8 cellular contexts compared by ENCODE assay signal in genomic region chr13:32164622-32165268, GRCh38.
A peak's percentile ranks its signal among the peaks of the same experiment; 100 is the strongest.
DNase-seq lines count a peak whose midpoint lies in the region; ATAC-seq, FAIRE-seq and TF ChIP-seq lines count a peak whose summit lies in the region.

No MANE protein-coding gene starts in this region.

- H4K20me1 ChIP-seq in HepG2 (ENCODE audit: insufficient read depth, low read length): no peaks in the 10 kb centered on the region

- ATAC-seq in HepG2 (peak; percentile 91), upper lobe of right lung (peak; percentile 91), GM18873 (IDR thresholded peaks at IDR 0.05; ENCODE audit: low FRiP score, unreplicated experiment) (no peak)

- peaks cover 31% of the 10 kb centered on the region for H3K36me3 Mint-ChIP-seq in chondrocyte (ENCODE audit: low read depth)

- H3K9me3 Mint-ChIP-seq in chondrocyte (ENCODE audit: low read depth): no peaks in the 10 kb centered on the region

- intact Hi-C loops in HepG2 (cut with micrococcal nuclease; ENCODE audit: unreplicated experiment): loop anchor here (5.0 kb wide), 1 partner anchor 132 kb away; the partner anchor contains the start of gene FRY
- intact Hi-C loops in upper lobe of right lung (cut with DNase I): no loop called here

- no peak overlapping the region for H3K4me3 Mint-ChIP-seq in chondrocyte (ENCODE audit: unreplicated experiment)

- no peak overlapping the region for H3K4me2 ChIP-seq in HepG2 (ENCODE audit: low read depth, low read length)

- H3K27me3 ChIP-seq in Peyer's patch (no peaks in the 10 kb centered on the region), HepG2 (ENCODE audit: control insufficient read depth in 1 of 2, insufficient read depth in 2 of 2, low read length in 2 of 2) (no peaks in the 10 kb centered on the region), upper lobe of right lung (no peaks in the 10 kb centered on the region)

- BruUV-seq in HepG2 (replicated peaks; lab: Mats Ljungman, UMichigan): no TSS peak

- in situ Hi-C loops in HepG2 (cut with HindIII; ENCODE audit: extremely low pct_ligation_motif_present, low pct_unique_long_range_greater_than_20kb): no loop called here

- no peak overlapping the region for H3K9ac ChIP-seq in HepG2 (ENCODE audit: insufficient read depth, low read depth, low read length)

- TF ChIP-seq CTCF in Peyer's patch (IDR thresholded peaks at IDR 0.05) (peak in 4 of 6 experiments; percentile 43 to 58 (median 47)), chondrocyte (IDR thresholded peaks at IDR 0.05) (peak; percentile 82), HepG2 (CRISPR knock-in tag; IDR thresholded peaks at IDR 0.05) (peak; percentile 75), upper lobe of right lung (IDR thresholded peaks at IDR 0.05) (peak; percentile 57)

- H3K4me1 ChIP-seq in Peyer's patch (no peaks in the 10 kb centered on the region), HepG2 (ENCODE audit: insufficient read depth, low read length) (peaks cover 37% of the 10 kb centered on the region), upper lobe of right lung (no peaks in the 10 kb centered on the region)

- POLR2A ChIA-PET in HepG2 (lab: Yijun Ruan, JAX): interaction anchor here (1.2 to 1.4 kb wide), 2 partner anchors 133 to 151 kb away, joined by 5 to 8 read pairs; partner anchors contain the start of genes BRCA2, FRY and ZAR1L

- H3K27ac ChIP-seq in Peyer's patch (no peak overlapping the region), HepG2 (ENCODE audit: extremely low read length, insufficient read depth, low read length) (no peak overlapping the region), upper lobe of right lung (no peak overlapping the region)

- H2AFZ ChIP-seq in HepG2 (ENCODE audit: low read length): no peak overlapping the region

- no peak for TF ChIP-seq EP300 in HepG2 (IDR thresholded peaks at IDR 0.05; ENCODE audit: low read depth in 2 of 2, low read length in 2 of 2)
- no peak for TF ChIP-seq EP300 in HepG2 (CRISPR knock-in tag; IDR thresholded peaks at IDR 0.05; ENCODE audit: borderline replicate concordance)

- no peak overlapping the region for H3K27ac Mint-ChIP-seq in chondrocyte (ENCODE audit: unreplicated experiment)

- H3K4me1 Mint-ChIP-seq in chondrocyte (ENCODE audit: low read depth): peaks cover 12% of the 10 kb centered on the region

- no peaks in the 10 kb centered on the region for H3K36me3 ChIP-seq in Peyer's patch
- H3K36me3 ChIP-seq in HepG2 (replicated peaks in 1 of 2; ENCODE audit: control insufficient read depth in 1 of 2, insufficient read depth in 2 of 2, low read length in 2 of 2): peaks cover 0 to 13% of the 10 kb centered on the region in 2 experiments; a peak in 3 of 5 replicates
- no peaks in the 10 kb centered on the region for H3K36me3 ChIP-seq in upper lobe of right lung

- TF ChIP-seq POLR2A in Peyer's patch (IDR thresholded peaks at IDR 0.05) (no peak), HepG2 (IDR thresholded peaks at IDR 0.05; ENCODE audit: insufficient read depth in 1 of 2, low read depth in 2 of 2, low read length in 2 of 2) (no peak)

- H3K27me3 Mint-ChIP-seq in chondrocyte (ENCODE audit: low read depth): no peaks in the 10 kb centered on the region

- WGBS in HepG2 (ENCODE audit: low lambda C conversion rate): 68% methylated on average over 4 of the region's 4 CpGs

- no peak overlapping the region for H3K4me3 ChIP-seq in Peyer's patch
- H3K4me3 ChIP-seq in HepG2 (replicated peaks in 1 of 3; ENCODE audit: insufficient read depth in 1 of 3, low read depth in 2 of 3, low read length in 3 of 3): no peak overlapping the region
- no peak overlapping the region for H3K4me3 ChIP-seq in upper lobe of right lung

- TF ChIP-seq RAD21 in HepG2 (CRISPR knock-in tag; IDR thresholded peaks at IDR 0.05): peak; percentile 39; the same call in 1 of the 2 replicates

- FAIRE-seq in GM18507 (lab: Jason Lieb, UNC) (peak; percentile 29), HepG2 (lab: Jason Lieb, UNC) (no peak)

- H3K9me3 ChIP-seq in Peyer's patch (no peaks in the 10 kb centered on the region), HepG2 (ENCODE audit: low read length) (no peaks in the 10 kb centered on the region), upper lobe of right lung (no peaks in the 10 kb centered on the region)

- no peaks in the 10 kb centered on the region for H3K79me2 ChIP-seq in HepG2 (ENCODE audit: insufficient read depth, low read length)

- DNase-seq in AG20443 (ENCODE audit: low spot score): peak; percentile 59
- peak; percentile 15 for DNase-seq in GM18507 (ENCODE audit: extremely low spot score, insufficient read length, low read depth)
- DNase-seq in LoVo (ENCODE audit: low spot score): peak; percentile 49
- no peak for DNase-seq in Peyer's patch
- no peak for DNase-seq in chondrocyte (ENCODE audit: low spot score)
- peak; percentile 69 for DNase-seq in HepG2 (ENCODE audit: low spot score)
- DNase-seq in upper lobe of right lung: no peak

- CTCF ChIA-PET in HepG2 (lab: Yijun Ruan, JAX; ENCODE audit: low intra/inter-chr PET ratio, low total read pairs): no interaction called here

TF ChIP-seq in HepG2, 621 proteins besides CTCF, POLR2A, EP300 and RAD21 (continues in another document):
- no peak for TF ChIP-seq ZMYM3 (CRISPR knock-in tag; IDR thresholded peaks at IDR 0.05)
- TF ChIP-seq ZNF563 (CRISPR knock-in tag; IDR thresholded peaks at IDR 0.05): no peak
- no peak for TF ChIP-seq ZNF274 (CRISPR knock-in tag; IDR thresholded peaks at IDR 0.05)
- TF ChIP-seq HOXA7 (CRISPR knock-in tag; IDR thresholded peaks at IDR 0.05): no peak
- no peak for TF ChIP-seq ZUFSP (CRISPR knock-in tag; IDR thresholded peaks at IDR 0.05; ENCODE audit: borderline replicate concordance)
- TF ChIP-seq XBP1 (CRISPR knock-in tag; IDR thresholded peaks at IDR 0.05): no peak
- TF ChIP-seq ZMYM4 (CRISPR knock-in tag; IDR thresholded peaks at IDR 0.05): peak; percentile 86
- no peak for TF ChIP-seq AKAP8 (CRISPR knock-in tag; IDR thresholded peaks at IDR 0.05)
- no peak for TF ChIP-seq ARID4A (CRISPR knock-in tag; IDR thresholded peaks at IDR 0.05; ENCODE audit: borderline replicate concordance)
- TF ChIP-seq ZBTB26 (CRISPR knock-in tag; IDR thresholded peaks at IDR 0.05; ENCODE audit: borderline replicate concordance): no peak
- no peak for TF ChIP-seq ZFY (CRISPR knock-in tag; IDR thresholded peaks at IDR 0.05)
- no peak for TF ChIP-seq SOX6 (IDR thresholded peaks at IDR 0.05)
- TF ChIP-seq SOX6 (CRISPR knock-in tag; IDR thresholded peaks at IDR 0.05): no peak
- no peak for TF ChIP-seq NCOR1 (IDR thresholded peaks at IDR 0.05; ENCODE audit: borderline replicate concordance, low read length)
- no peak for TF ChIP-seq NFIB (CRISPR knock-in tag; IDR thresholded peaks at IDR 0.05; ENCODE audit: borderline replicate concordance)

Comparison
In these comparisons a context has a peak if more than half of its experiments do, and no peak if none do; other contexts are left out.
1. DNase-seq: peak in AG20443 (single experiment), GM18507 (single experiment), LoVo (single experiment) and HepG2 (single experiment); none in Peyer's patch (0 of 3), chondrocyte (single experiment) and upper lobe of right lung (single experiment).
2. Peak in every context shown above with its lines, with median percentiles within 50 percentile points of each other: CTCF ChIP-seq.